ENCODE assay signal across 22 cellular contexts in genomic region chr15:83289160-83289559, GRCh38. TPM values are rescaled to one million over a fixed set of nuclear protein-coding genes. Genes with fewer than 3 reads are reported as not detected.
A peak's percentile ranks its signal among the peaks of the same experiment; 100 is the strongest.
DNase-seq lines count a peak whose midpoint lies in the region; ATAC-seq, FAIRE-seq and TF ChIP-seq lines count a peak whose summit lies in the region.
"Had no signal": no experiment of that assay in that cellular context is flagged by ENCODE, and none has a peak within 500 bp of the region (broad histone marks: within the 10 kb centered on the region; RNA-seq: fewer than 3 reads in every experiment).

No MANE protein-coding gene starts in this region.

- H3K4me1 ChIP-seq in astrocyte (ENCODE audit: insufficient read depth, low read length), result peaks cover 53% of the 10 kb centered on the region
- peaks cover 68% of the 10 kb centered on the region for H3K4me1 ChIP-seq in keratinocyte (ENCODE audit: control insufficient read depth, extremely low read depth, insufficient read depth, low read length)
- H3K4me1 ChIP-seq: gastrocnemius medialis had no signal

- H3K27ac ChIP-seq in astrocyte (ENCODE audit: low read depth, low read length) (peak overlapping the region; percentile 91), keratinocyte (ENCODE audit: control insufficient read depth, insufficient read depth, low read length) (peak overlapping the region; percentile 98)
- H3K27ac ChIP-seq: gastrocnemius medialis, stomach had no signal

- H2AFZ ChIP-seq in astrocyte (ENCODE audit: low read depth, low read length), result no peak overlapping the region
- H2AFZ ChIP-seq in keratinocyte (ENCODE audit: control insufficient read depth, low read length), result no peak overlapping the region

- H3K36me3 ChIP-seq in astrocyte (ENCODE audit: insufficient read depth, low read length), result no peaks in the 10 kb centered on the region
- H3K36me3 ChIP-seq in keratinocyte (ENCODE audit: control insufficient read depth in 2 of 2, extremely low read depth in 1 of 2, insufficient read depth in 2 of 2, low read length in 2 of 2), result no peaks in the 10 kb centered on the region
- H3K36me3 ChIP-seq: gastrocnemius medialis, stomach had no signal

- H3K27me3 Mint-ChIP-seq in astrocyte (ENCODE audit: low read depth, unreplicated experiment) (no peaks in the 10 kb centered on the region), immature natural killer cell (ENCODE audit: low read depth in 3 of 3) (peaks cover 11 to 25% (median 13%) of the 10 kb centered on the region in 3 donors)

- dilution Hi-C loops in keratinocyte (cut with MboI; ENCODE audit: extremely low pct_ligation_motif_present, low sequenced_read_pairs), result no loop called here

- peak overlapping the region; percentile 61 for H3K9ac ChIP-seq in astrocyte (ENCODE audit: low read length)
- H3K9ac ChIP-seq in keratinocyte (ENCODE audit: control insufficient read depth, extremely low read depth, insufficient read depth, low read length), result peak overlapping the region; percentile 94

- no peaks in the 10 kb centered on the region for H3K9me3 ChIP-seq in astrocyte (ENCODE audit: insufficient read depth, low read depth, low read length)
- H3K9me3 ChIP-seq in keratinocyte (ENCODE audit: control insufficient read depth, low read depth, low read length), result no peaks in the 10 kb centered on the region
- H3K9me3 ChIP-seq: gastrocnemius medialis had no signal

- H3K4me3 Mint-ChIP-seq in astrocyte (ENCODE audit: unreplicated experiment) (no peak overlapping the region), immature natural killer cell (no peak overlapping the region)
- H3K4me3 Mint-ChIP-seq: activated CD4-positive, alpha-beta memory T cell treated with anti-CD3 and anti-CD28 coated beads, Interleukin-2, amount 10 ng/mL, durations not matched to agents 7 days and 5 days; activated T-cell treated with anti-CD3 and anti-CD28 coated beads, Interleukin-2, amount 50 U/mL, for 24 hours; CD8-positive, alpha-beta memory T cell; natural killer cell treated with Interleukin-12 subunit alpha and Interleukin-12 subunit beta and Interleukin-15 and Interleukin-18, amount 100 ng/mL, for 72 hours had no signal

- H3K4me3 ChIP-seq in AG09309 (ENCODE audit: control insufficient read depth, low read depth, low read length) (no peak overlapping the region), astrocyte (ENCODE audit: insufficient read depth, low read depth, low read length) (no peak overlapping the region), keratinocyte (ENCODE audit: control insufficient read depth in 2 of 3, extremely low read depth in 1 of 3, insufficient read depth in 2 of 3, low read depth in 1 of 3, low read length in 3 of 3) (no peak overlapping the region)
- H3K4me3 ChIP-seq: gastrocnemius medialis, stomach had no signal

- H3K4me1 Mint-ChIP-seq in astrocyte (ENCODE audit: low read depth, unreplicated experiment) (peaks cover 55% of the 10 kb centered on the region), immature natural killer cell (peaks cover 5 to 7% of the 10 kb centered on the region in 2 donors)
- H3K4me1 Mint-ChIP-seq: activated CD4-positive, alpha-beta memory T cell treated with anti-CD3 and anti-CD28 coated beads, Interleukin-2, amount 10 ng/mL, durations not matched to agents 7 days and 5 days had no signal

- FAIRE-seq in astrocyte (lab: Jason Lieb, UNC) (peak; percentile 29), keratinocyte (lab: Jason Lieb, UNC) (no peak)
- FAIRE-seq: colon, endometrium had no signal

- ATAC-seq in HG03565 (IDR thresholded peaks at IDR 0.05; ENCODE audit: unreplicated experiment) (no peak), HG02970 (IDR thresholded peaks at IDR 0.05; ENCODE audit: low FRiP score, unreplicated experiment) (no peak), HG03025 (IDR thresholded peaks at IDR 0.05; ENCODE audit: low FRiP score, unreplicated experiment) (no peak)
- ATAC-seq: gastrocnemius medialis, left cardiac atrium had no signal

- no peaks in the 10 kb centered on the region for H3K9me1 ChIP-seq in keratinocyte (ENCODE audit: control insufficient read depth, extremely low read depth, insufficient read depth, low read length)

- H3K4me2 ChIP-seq in astrocyte (ENCODE audit: low read length), result peak overlapping the region; percentile 43
- peak overlapping the region; percentile 95 for H3K4me2 ChIP-seq in keratinocyte (ENCODE audit: control insufficient read depth, extremely low read depth, insufficient read depth, low read depth, low read length)

- H3K36me3 Mint-ChIP-seq in astrocyte (ENCODE audit: low read depth, unreplicated experiment) (no peaks in the 10 kb centered on the region), immature natural killer cell (no peaks in the 10 kb centered on the region)
- H3K36me3 Mint-ChIP-seq: CD8-positive, alpha-beta memory T cell; natural killer cell treated with Interleukin-12 subunit alpha and Interleukin-12 subunit beta and Interleukin-15 and Interleukin-18, amount 100 ng/mL, for 72 hours had no signal

- H3K79me2 ChIP-seq in astrocyte (ENCODE audit: insufficient read depth, low read length) (no peaks in the 10 kb centered on the region), keratinocyte (ENCODE audit: control insufficient read depth, insufficient read depth, low read length) (peaks cover 5% of the 10 kb centered on the region)

- DNase-seq in AG09309 (ENCODE audit: low read depth), result peak; percentile 44
- peak; percentile 48 for DNase-seq in HT1080 (ENCODE audit: low read depth)
- DNase-seq in astrocyte (ENCODE audit: low read depth), result peak; percentile 74
- DNase-seq in keratinocyte (ENCODE audit: low read depth, low spot score), result no peak
- no peak for DNase-seq in immature natural killer cell
- DNase-seq: activated CD4-positive, alpha-beta memory T cell treated with anti-CD3 and anti-CD28 coated beads, Interleukin-2, amount 10 ng/mL, durations not matched to agents 7 days and 5 days; activated CD4-positive, CD25-positive, alpha-beta regulatory T cell; activated naive CD4-positive, alpha-beta T cell treated with Interleukin-2 at 50 U/mL for 16 hours; activated T-cell treated with anti-CD3 and anti-CD28 coated beads, Interleukin-2, amount 50 U/mL, for 24 hours; CD8-positive, alpha-beta memory T cell; gastrocnemius medialis; left cardiac atrium; NCI-H1694; NCI-H774; stomach; T-helper 9 cell had no signal

- TF ChIP-seq CTCF in AG09309 (IDR thresholded peaks at IDR 0.05; ENCODE audit: control insufficient read depth, insufficient read depth, low read depth, low read length, missing control alignments), result no peak
- no peak for TF ChIP-seq CTCF in astrocyte (IDR thresholded peaks at IDR 0.05; ENCODE audit: insufficient read depth, low read depth, low read length)
- no peak for TF ChIP-seq CTCF in keratinocyte (optimal IDR thresholded peaks at IDR 0.05 in 1 of 3, IDR thresholded peaks at IDR 0.05 in 1 of 3, conservative IDR thresholded peaks at IDR 0.05 in 1 of 3; ENCODE audit: extremely low read depth in 1 of 3, insufficient read depth in 2 of 3, low read length in 3 of 3)

- H3K27me3 ChIP-seq in astrocyte (ENCODE audit: insufficient read depth, low read length) (no peaks in the 10 kb centered on the region), keratinocyte (ENCODE audit: control insufficient read depth, extremely low read depth, insufficient read depth, low read length) (no peaks in the 10 kb centered on the region)

- peak overlapping the region; percentile 94 for H3K27ac Mint-ChIP-seq in astrocyte (ENCODE audit: unreplicated experiment)
- H3K27ac Mint-ChIP-seq in immature natural killer cell, result no peak overlapping the region
- H3K27ac Mint-ChIP-seq: activated CD4-positive, alpha-beta memory T cell treated with anti-CD3 and anti-CD28 coated beads, Interleukin-2, amount 10 ng/mL, durations not matched to agents 7 days and 5 days; activated T-cell treated with anti-CD3 and anti-CD28 coated beads, Interleukin-2, amount 50 U/mL, for 24 hours; CD8-positive, alpha-beta memory T cell; natural killer cell treated with Interleukin-12 subunit alpha and Interleukin-12 subunit beta and Interleukin-15 and Interleukin-18, amount 100 ng/mL, for 72 hours had no signal

- H3K9me3 Mint-ChIP-seq in astrocyte (ENCODE audit: unreplicated experiment) (no peaks in the 10 kb centered on the region), immature natural killer cell (no peaks in the 10 kb centered on the region)
- H3K9me3 Mint-ChIP-seq: activated CD4-positive, alpha-beta memory T cell treated with anti-CD3 and anti-CD28 coated beads, Interleukin-2, amount 10 ng/mL, durations not matched to agents 7 days and 5 days; activated T-cell treated with anti-CD3 and anti-CD28 coated beads, Interleukin-2, amount 50 U/mL, for 24 hours; natural killer cell treated with Interleukin-12 subunit alpha and Interleukin-12 subunit beta and Interleukin-15 and Interleukin-18, amount 100 ng/mL, for 72 hours had no signal

- H4K20me1 ChIP-seq in astrocyte (ENCODE audit: insufficient read depth, low read length) (no peaks in the 10 kb centered on the region), keratinocyte (ENCODE audit: control insufficient read depth, extremely low read depth, insufficient read depth, low read length) (no peaks in the 10 kb centered on the region)

RNA-seq across cellular contexts. Expression of gene BNC1, which starts 4.7 kb away (rescaled TPM):
- 14.8 and 18.1 TPM in 2 replicates for total RNA-seq in HT1080 (2014; rRNA removed; shearing (Covaris generic))
- polyA plus RNA-seq in HT1080 (2015; cell fraction: cytosol; rRNA removed), result 14.8 and 16.8 TPM in 2 replicates
- polyA plus RNA-seq in HT1080 (2015; cell fraction: nucleus; rRNA removed), result 14.2 and 14.3 TPM in 2 replicates
- total RNA-seq in astrocyte, result 9.3 and 13.7 TPM in 2 replicates
- polyA plus RNA-seq in keratinocyte, result 109 to 182 TPM (median 137 TPM) in 3 replicates
- polyA plus RNA-seq in keratinocyte (2011; ENCODE audit: low read depth), result 17.3 TPM
- 94.9 and 129 TPM in 2 replicates for polyA plus RNA-seq in keratinocyte (2011; cell fraction: cytosol; rRNA removed)
- polyA plus RNA-seq in keratinocyte (2011; cell fraction: nucleus; rRNA removed), result 186 and 215 TPM in 2 replicates
- 41.1 and 106 TPM in 2 replicates for polyA plus RNA-seq in keratinocyte (2012; ENCODE audit: low replicate concordance)
- 161 to 227 TPM (median 203 TPM) in 3 replicates for polyA minus RNA-seq in keratinocyte
- 103 TPM for polyA minus RNA-seq in keratinocyte (2011; cell fraction: cytosol; rRNA and poly(A)+ RNA removed)
- polyA minus RNA-seq in keratinocyte (2011; cell fraction: nucleus; rRNA and poly(A)+ RNA removed), result 117 and 228 TPM in 2 replicates
- polyA plus RNA-seq in immature natural killer cell, result not detected
- total RNA-seq: activated CD4-positive, alpha-beta memory T cell treated with anti-CD3 and anti-CD28 coated beads, Interleukin-2, amount 10 ng/mL, durations not matched to agents 7 days and 5 days; CD8-positive, alpha-beta memory T cell; natural killer cell treated with Interleukin-12 subunit alpha and Interleukin-12 subunit beta and Interleukin-15 and Interleukin-18, amount 100 ng/mL, for 72 hours had no signal
- polyA plus RNA-seq: CD8-positive, alpha-beta memory T cell had no signal

Comparison
In these comparisons a context has a peak if more than half of its experiments do, and no peak if none do; other contexts are left out.
1. DNase-seq: peak in AG09309 (single experiment), HT1080 (single experiment) and astrocyte (single experiment); none in keratinocyte (single experiment) and immature natural killer cell (0 of 3).